Comparison of ENCODE assay signal across 17 cellular contexts in genomic region chrX:80511969-80512760, GRCh38.
A peak's percentile ranks its signal among the peaks of the same experiment; 100 is the strongest.
DNase-seq lines count a peak whose midpoint lies in the region; ATAC-seq and TF ChIP-seq lines count a peak whose summit lies in the region.
"Had no signal": no experiment of that assay in that cellular context is flagged by ENCODE, and none has a peak within 500 bp of the region (broad histone marks: within the 10 kb centered on the region; RNA-seq: fewer than 3 reads in every experiment).

No MANE protein-coding gene starts in this region.

- H3K27ac Mint-ChIP-seq in WTC11: peak overlapping the region; percentile 84
- H3K27ac Mint-ChIP-seq: activated CD4-positive, alpha-beta memory T cell treated with anti-CD3 and anti-CD28 coated beads for 36 hours; activated T-helper 2 cell treated with anti-CD3 and anti-CD28 coated beads, Interferon-gamma antibody, Interleukin-2, Interleukin-4, amounts not matched to agents 10 μg/mL and 5 μg/mL and 100 μg/mL, durations not matched to agents 14 hours and 24 hours and 36 hours had no signal

- CTCF ChIA-PET in WTC11 (lab: Charles Lee): no interaction called here

- H3K36me3 Mint-ChIP-seq in WTC11: no peaks in the 10 kb centered on the region
- H3K36me3 Mint-ChIP-seq: activated CD4-positive, alpha-beta memory T cell treated with anti-CD3 and anti-CD28 coated beads for 36 hours had no signal

- ATAC-seq in WTC11: peak; percentile 70
- ATAC-seq: HepG2 had no signal

- no peaks in the 10 kb centered on the region for H3K9me3 ChIP-seq in Peyer's patch
- H3K9me3 ChIP-seq: ovary had no signal

- POLR2A ChIA-PET in WTC11 (lab: Charles Lee): no interaction called here

- no peaks in the 10 kb centered on the region for H3K4me1 ChIP-seq in Peyer's patch

- no peaks in the 10 kb centered on the region for H3K27me3 Mint-ChIP-seq in WTC11 (ENCODE audit: low read depth)
- H3K27me3 Mint-ChIP-seq: activated CD4-positive, alpha-beta memory T cell treated with anti-CD3 and anti-CD28 coated beads for 36 hours had no signal

- H3K36me3 ChIP-seq in Peyer's patch: no peaks in the 10 kb centered on the region
- H3K36me3 ChIP-seq: ovary had no signal

- H3K4me1 Mint-ChIP-seq in WTC11: peaks cover 21% of the 10 kb centered on the region

- H3K9me3 Mint-ChIP-seq in WTC11: no peaks in the 10 kb centered on the region
- H3K9me3 Mint-ChIP-seq: activated CD4-positive, alpha-beta memory T cell treated with anti-CD3 and anti-CD28 coated beads for 36 hours; activated T-helper 2 cell treated with anti-CD3 and anti-CD28 coated beads, Interferon-gamma antibody, Interleukin-2, Interleukin-4, amounts not matched to agents 10 μg/mL and 5 μg/mL and 100 μg/mL, durations not matched to agents 14 hours and 24 hours and 36 hours had no signal

- DNase-seq in Ammon's horn (ENCODE audit: low spot score) (peak; percentile 1), HT1080 (ENCODE audit: low read depth) (peak; percentile 46), WTC11 (ENCODE audit: low spot score) (no peak), left kidney (ENCODE audit: low read depth, low spot score) (peak; percentile 1), middle frontal gyrus (ENCODE audit: extremely low spot score, low spot score) (no peak), putamen (ENCODE audit: low spot score) (no peak), Peyer's patch (no peak), NCI-H1092 (lab: John Stamatoyannopoulos, UW) (no peak)
- DNase-seq: activated CD4-positive, alpha-beta memory T cell treated with anti-CD3 and anti-CD28 coated beads for 36 hours; anterior cingulate cortex; midbrain; NCI-H446; ovary; substantia nigra; T-helper 9 cell had no signal

- H3K27ac ChIP-seq in Peyer's patch: no peak overlapping the region
- H3K27ac ChIP-seq: ovary had no signal

- no peak overlapping the region for H3K4me3 Mint-ChIP-seq in WTC11
- H3K4me3 Mint-ChIP-seq: activated CD4-positive, alpha-beta memory T cell treated with anti-CD3 and anti-CD28 coated beads for 36 hours had no signal

- no peak overlapping the region for H3K4me3 ChIP-seq in Peyer's patch
- H3K4me3 ChIP-seq: ovary had no signal

- TF ChIP-seq POLR2A in Peyer's patch (IDR thresholded peaks at IDR 0.05): no peak

- H3K27me3 ChIP-seq in Peyer's patch: no peaks in the 10 kb centered on the region
- H3K27me3 ChIP-seq: ovary had no signal

- TF ChIP-seq CTCF in WTC11 (IDR thresholded peaks at IDR 0.05) (no peak), Peyer's patch (IDR thresholded peaks at IDR 0.05) (no peak)

TF ChIP-seq in WTC11, 78 proteins besides CTCF, POLR2A, EP300 and RAD21 (continues in another document):
- no peak for TF ChIP-seq USF1 (CRISPR knock-in tag; IDR thresholded peaks at IDR 0.05)
- no peak for TF ChIP-seq STAT6 (CRISPR knock-in tag; conservative IDR thresholded peaks at IDR 0.05; ENCODE audit: low read depth)
- TF ChIP-seq ZMAT4 (CRISPR knock-in tag; IDR thresholded peaks at IDR 0.05): no peak
- no peak for TF ChIP-seq CDX4 (CRISPR knock-in tag; IDR thresholded peaks at IDR 0.05; ENCODE audit: borderline replicate concordance)
- no peak for TF ChIP-seq E2F1 (CRISPR knock-in tag; IDR thresholded peaks at IDR 0.05)
- no peak for TF ChIP-seq JUN (CRISPR knock-in tag; IDR thresholded peaks at IDR 0.05)
- TF ChIP-seq FOXJ3 (CRISPR knock-in tag; IDR thresholded peaks at IDR 0.05; ENCODE audit: borderline replicate concordance): no peak
- TF ChIP-seq GTF2I (CRISPR knock-in tag; conservative IDR thresholded peaks at IDR 0.05): no peak
- TF ChIP-seq ZNF425 (CRISPR knock-in tag; conservative IDR thresholded peaks at IDR 0.05): no peak
- TF ChIP-seq HMGXB4 (CRISPR knock-in tag; IDR thresholded peaks at IDR 0.05): no peak
- TF ChIP-seq NFYB (CRISPR knock-in tag; conservative IDR thresholded peaks at IDR 0.05; ENCODE audit: low read depth): no peak
- no peak for TF ChIP-seq CBFB (CRISPR knock-in tag; IDR thresholded peaks at IDR 0.05; ENCODE audit: low read depth)
- TF ChIP-seq ETV6 (CRISPR knock-in tag; IDR thresholded peaks at IDR 0.05): no peak

Comparison
In these comparisons a context has a peak if more than half of its experiments do, and no peak if none do; other contexts are left out.
1. DNase-seq: peak in Ammon's horn (single experiment), HT1080 (single experiment) and left kidney (single experiment); none in WTC11 (single experiment), middle frontal gyrus (single experiment), putamen (single experiment), Peyer's patch (0 of 3) and NCI-H1092 (single experiment).